Comparison of ENCODE assay signal across 1 cellular context in genomic region chr7:18508441-18509427, GRCh38.
TF ChIP-seq lines count a peak whose summit lies in the region.

No MANE protein-coding gene starts in this region.

TF ChIP-seq in HepG2, 621 proteins besides CTCF, POLR2A, EP300 and RAD21 (continued from another document):
- TF ChIP-seq HMGXB3 (CRISPR knock-in tag; IDR thresholded peaks at IDR 0.05; ENCODE audit: borderline replicate concordance), result no peak
- no peak for TF ChIP-seq SPEN (CRISPR knock-in tag; IDR thresholded peaks at IDR 0.05; ENCODE audit: low read depth)
- no peak for TF ChIP-seq ZMYM4 (CRISPR knock-in tag; IDR thresholded peaks at IDR 0.05)
- no peak for TF ChIP-seq BATF2 (CRISPR knock-in tag; IDR thresholded peaks at IDR 0.05)
- TF ChIP-seq ELF4 (CRISPR knock-in tag; IDR thresholded peaks at IDR 0.05; ENCODE audit: borderline replicate concordance), result no peak
- no peak for TF ChIP-seq ZNF766 (CRISPR knock-in tag; IDR thresholded peaks at IDR 0.05; ENCODE audit: borderline replicate concordance)
- TF ChIP-seq ZNF687 (CRISPR knock-in tag; IDR thresholded peaks at IDR 0.05), result no peak
- no peak for TF ChIP-seq GMEB1 (CRISPR knock-in tag; IDR thresholded peaks at IDR 0.05; ENCODE audit: borderline replicate concordance)
- no peak for TF ChIP-seq ZNF503 (CRISPR knock-in tag; IDR thresholded peaks at IDR 0.05)
- TF ChIP-seq POGZ (CRISPR knock-in tag; IDR thresholded peaks at IDR 0.05), result no peak
- no peak for TF ChIP-seq CBX5 (CRISPR knock-in tag; IDR thresholded peaks at IDR 0.05; ENCODE audit: borderline replicate concordance)
- no peak for TF ChIP-seq ZBTB42 (CRISPR knock-in tag; IDR thresholded peaks at IDR 0.05)
- TF ChIP-seq ZGPAT (CRISPR knock-in tag; IDR thresholded peaks at IDR 0.05), result no peak
- no peak for TF ChIP-seq SP4 (CRISPR knock-in tag; IDR thresholded peaks at IDR 0.05)
